ENCODE assay signal across 4 cellular contexts in the genomic region with DNA sequence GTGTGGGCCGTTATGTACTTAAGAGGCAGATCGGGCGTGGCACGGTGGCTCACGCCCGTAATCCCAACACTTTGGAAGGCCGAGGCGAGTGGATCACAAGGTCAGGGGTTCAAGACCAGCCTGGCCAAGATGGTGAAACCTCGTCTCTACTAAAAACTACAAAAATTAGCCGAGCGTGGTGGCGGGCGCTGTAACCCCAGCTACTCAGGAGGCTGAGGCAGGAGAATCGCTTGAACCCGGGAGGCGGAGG. TPM values are rescaled to one million over a fixed set of nuclear protein-coding genes. Genes with fewer than 3 reads are reported as not detected.
DNase-seq lines count a peak whose midpoint lies in the region; TF ChIP-seq lines count a peak whose summit lies in the region.
"Not testable (repeated sequence)": the region's sequence is repeated elsewhere in the genome, so short reads cannot be mapped to it uniquely, and the experiment has no call there.

No MANE protein-coding gene starts in this region.

- intact Hi-C loops in PC-9 (cut with micrococcal nuclease; ENCODE audit: unreplicated experiment), result loop anchor here (2.0 to 5.0 kb wide), 3 partner anchors 17 to 128 kb away; a partner anchor contains a TSS

- H3K27ac Mint-ChIP-seq in mesothelial cell of epicardium, result peak overlapping the region; percentile 99

- H3K4me3 Mint-ChIP-seq in mesothelial cell of epicardium, result peak overlapping the region; percentile 82

- POLR2A ChIA-PET in PC-9 (lab: Charles Lee; ENCODE audit: unreplicated experiment), result interaction anchor here (0.6 to 2.5 kb wide), 10 partner anchors 9 to 1119 kb away, joined by 3 to 26 read pairs (median 7); no protein-coding TSS in a partner anchor

- H3K27ac ChIP-seq in PC-9 (peak overlapping the region; percentile 59), urinary bladder (ENCODE audit: low read depth) (peak overlapping the region; percentile 73)

- TF ChIP-seq CTCF in PC-9 (conservative IDR thresholded peaks at IDR 0.05); choroid plexus epithelial cell (conservative IDR thresholded peaks at IDR 0.05; ENCODE audit: low read depth, low read length); mesothelial cell of epicardium (IDR thresholded peaks at IDR 0.05; ENCODE audit: unreplicated experiment): not testable (repeated sequence)

- DNase-seq in PC-9; choroid plexus epithelial cell (ENCODE audit: low read depth); mesothelial cell of epicardium (ENCODE audit: low spot score in 2 of 2, unreplicated experiment in 2 of 2): not testable (repeated sequence)

- BruUV-seq in PC-9 (replicated peaks; lab: Mats Ljungman, UMichigan), result not testable (repeated sequence)

- 4% methylated on average over 16 of the region's 16 CpGs for WGBS in urinary bladder

- peaks cover 16% of the 10 kb centered on the region; the same call in 1 of the 2 replicates for H3F3A ChIP-seq in PC-9 (ENCODE audit: insufficient read depth, low read depth)

- H3K36me3 ChIP-seq in PC-9 (ENCODE audit: low read depth); urinary bladder (ENCODE audit: insufficient read depth): not testable (repeated sequence)

- not testable (repeated sequence) for H3K36me3 Mint-ChIP-seq in mesothelial cell of epicardium

- not testable (repeated sequence) for H4K20me1 ChIP-seq in PC-9 (ENCODE audit: insufficient read depth)

- not testable (repeated sequence) for H3K9me2 ChIP-seq in PC-9 (ENCODE audit: insufficient read depth)

- H3K4me1 ChIP-seq in PC-9 (replicated peaks; ENCODE audit: insufficient read depth), result peaks cover 14% of the 10 kb centered on the region
- H3K4me1 ChIP-seq in urinary bladder (ENCODE audit: insufficient read depth), result not testable (repeated sequence)

- H3K79me2 ChIP-seq in PC-9 (ENCODE audit: low read depth), result not testable (repeated sequence)

- H3K9me3 Mint-ChIP-seq in mesothelial cell of epicardium, result not testable (repeated sequence)

- H3K9me3 ChIP-seq in PC-9 (ENCODE audit: insufficient read depth, low read depth), result not testable (repeated sequence)

- peak overlapping the region; percentile 95 for H3K4me2 ChIP-seq in PC-9

- CTCF ChIA-PET in PC-9 (lab: Charles Lee), result interaction anchor here (0.5 to 2.7 kb wide), 8 partner anchors 10 to 209 kb away, joined by 3 to 19 read pairs (median 6); a partner anchor contains a TSS

- H3K27me3 ChIP-seq in PC-9 (ENCODE audit: insufficient read depth, low read depth), result not testable (repeated sequence)

- H2AFZ ChIP-seq in PC-9, result peak overlapping the region; percentile 77

- H3K4me1 Mint-ChIP-seq in mesothelial cell of epicardium, result peaks cover 24% of the 10 kb centered on the region

- H3K27me3 Mint-ChIP-seq in mesothelial cell of epicardium (ENCODE audit: low read depth), result not testable (repeated sequence)

- H3K4me3 ChIP-seq in PC-9 (peak overlapping the region; percentile 73; the same call in 1 of the 2 replicates), choroid plexus epithelial cell (ENCODE audit: low read depth, low read length) (peak overlapping the region; percentile 70), urinary bladder (ENCODE audit: low read depth, low read length) (peak overlapping the region; percentile 44)

RNA-seq across cellular contexts. Expression of a gene that starts 13.8 kb away (rescaled TPM):
- total RNA-seq in PC-9 (2021) (45.4 and 58.8 TPM in 2 replicates), mesothelial cell of epicardium (53.1 to 57.9 TPM (median 54.0 TPM) in 3 replicates), urinary bladder (57.2 TPM)
- 24.5 TPM for polyA plus RNA-seq in urinary bladder

RNA-seq across cellular contexts. Expression of a gene that starts 14.6 kb away (rescaled TPM):
- 56.1 and 68.9 TPM in 2 replicates for total RNA-seq in PC-9 (2021)
- total RNA-seq in mesothelial cell of epicardium, result 33.9 to 35.7 TPM (median 33.9 TPM) in 3 replicates
- total RNA-seq in urinary bladder, result 13.6 TPM
- 40.2 TPM for polyA plus RNA-seq in urinary bladder

RNA-seq across cellular contexts. Expression of a gene that starts 20.3 kb away (rescaled TPM):
- 6.0 and 6.2 TPM in 2 replicates for total RNA-seq in PC-9 (2021)
- 5.7 to 6.6 TPM (median 6.3 TPM) in 3 replicates for total RNA-seq in mesothelial cell of epicardium
- 0.85 TPM for total RNA-seq in urinary bladder
- 1.1 TPM for polyA plus RNA-seq in urinary bladder

RNA-seq across cellular contexts. Expression of a gene that starts 20.8 kb away (rescaled TPM):
- total RNA-seq in PC-9 (2021), result 112 and 156 TPM in 2 replicates
- total RNA-seq in mesothelial cell of epicardium, result 120 to 143 TPM (median 123 TPM) in 3 replicates
- total RNA-seq in urinary bladder, result 53.0 TPM
- polyA plus RNA-seq in urinary bladder, result 266 TPM

RNA-seq across cellular contexts. Expression of a gene that starts 53.6 kb away (rescaled TPM):
- total RNA-seq in PC-9 (2021) (83.7 and 127 TPM in 2 replicates), mesothelial cell of epicardium (49.7 to 60.9 TPM (median 54.1 TPM) in 3 replicates), urinary bladder (15.8 TPM)
- 205 TPM for polyA plus RNA-seq in urinary bladder
